In genomic region chr5:65672787-65673186, GRCh38 we compare ENCODE assay signal across 14 cellular contexts. TPM values are rescaled to one million over a fixed set of nuclear protein-coding genes. Genes with fewer than 3 reads are reported as not detected.
DNase-seq lines count a peak whose midpoint lies in the region; TF ChIP-seq lines count a peak whose summit lies in the region.
"Had no signal": no experiment of that assay in that cellular context is flagged by ENCODE, and none has a peak within 500 bp of the region (broad histone marks: within the 10 kb centered on the region; RNA-seq: fewer than 3 reads in every experiment).

No MANE protein-coding gene starts in this region.

- H3K36me3 Mint-ChIP-seq in activated T-helper 2 cell treated with anti-CD3 and anti-CD28 coated beads, Interferon-gamma antibody, Interleukin-2, Interleukin-4, amounts not matched to agents 10 μg/mL and 5 μg/mL and 100 μg/mL, durations not matched to agents 14 hours and 24 hours and 36 hours (ENCODE audit: low read depth), result peaks cover 15% of the 10 kb centered on the region

- no peak overlapping the region for H3K4me3 ChIP-seq in BJ (ENCODE audit: low read depth, low read length)
- H3K4me3 ChIP-seq: cardiac muscle cell, prostate gland, SJCRH30, tibial artery had no signal

- intact Hi-C loops in activated T-helper 2 cell treated with anti-CD3 and anti-CD28 coated beads, Interferon-gamma antibody, Interleukin-2, Interleukin-4, amounts not matched to agents 10 μg/mL and 5 μg/mL and 100 μg/mL, durations not matched to agents 14 hours and 24 hours and 36 hours (cut with micrococcal nuclease), result no loop called here

- CTCF ChIA-PET in BJ (lab: Yijun Ruan, JAX), result interaction anchor here (0.5 to 4.8 kb wide), 2 partner anchors 9 to 467 kb away, joined by 3 to 21 read pairs; no protein-coding TSS in a partner anchor

- H3K27me3 Mint-ChIP-seq in activated T-helper 2 cell treated with anti-CD3 and anti-CD28 coated beads, Interferon-gamma antibody, Interleukin-2, Interleukin-4, amounts not matched to agents 10 μg/mL and 5 μg/mL and 100 μg/mL, durations not matched to agents 14 hours and 24 hours and 36 hours (ENCODE audit: low read depth), result no peaks in the 10 kb centered on the region

- no peak overlapping the region for H3K27ac Mint-ChIP-seq in activated T-helper 2 cell treated with anti-CD3 and anti-CD28 coated beads, Interferon-gamma antibody, Interleukin-2, Interleukin-4, amounts not matched to agents 10 μg/mL and 5 μg/mL and 100 μg/mL, durations not matched to agents 14 hours and 24 hours and 36 hours

- no peak for TF ChIP-seq CTCF in BJ (IDR thresholded peaks at IDR 0.05; ENCODE audit: insufficient read depth, low read depth, low read length)

- H3K4me3 Mint-ChIP-seq in activated T-helper 2 cell treated with anti-CD3 and anti-CD28 coated beads, Interferon-gamma antibody, Interleukin-2, Interleukin-4, amounts not matched to agents 10 μg/mL and 5 μg/mL and 100 μg/mL, durations not matched to agents 14 hours and 24 hours and 36 hours (ENCODE audit: low read depth), result no peak overlapping the region

- H3K9me3 Mint-ChIP-seq in activated T-helper 2 cell treated with anti-CD3 and anti-CD28 coated beads, Interferon-gamma antibody, Interleukin-2, Interleukin-4, amounts not matched to agents 10 μg/mL and 5 μg/mL and 100 μg/mL, durations not matched to agents 14 hours and 24 hours and 36 hours, result no peaks in the 10 kb centered on the region

- H3K27me3 ChIP-seq in BJ (ENCODE audit: control insufficient read depth, insufficient read depth, low read length), result no peaks in the 10 kb centered on the region
- H3K27me3 ChIP-seq: cardiac muscle cell, SJCRH30, tibial artery had no signal

- POLR2A ChIA-PET in BJ (lab: Charles Lee), result interaction anchor here (0.6 kb wide), 1 partner anchor 492 kb away, joined by 3 read pairs; no protein-coding TSS in a partner anchor

- DNase-seq in BJ (ENCODE audit: low read depth) (peak; percentile 26), GM04504 (ENCODE audit: low read depth) (peak; percentile 34), amniotic epithelial cell (ENCODE audit: low read depth) (peak; percentile 82), lung microvascular endothelial cell (ENCODE audit: low read depth in 2 of 2) (peak; percentile 2 to 61), midbrain (lab: John Stamatoyannopoulos, UW) (no peak), globus pallidus (ENCODE audit: low spot score) (no peak), GOT3 (lab: John Stamatoyannopoulos, UW) (no peak)
- DNase-seq in activated T-helper 2 cell treated with anti-CD3 and anti-CD28 coated beads, Interferon-gamma antibody, Interleukin-2, Interleukin-4, amounts not matched to agents 10 μg/mL and 5 μg/mL and 100 μg/mL, durations not matched to agents 14 hours and 24 hours and 36 hours (ENCODE audit: low spot score), result no peak
- DNase-seq: activated naive CD4-positive, alpha-beta T cell treated with Interleukin-2 at 50 U/mL for 16 hours; hypothalamus; SJCRH30; tibial artery had no signal

- 0 out of 2 replicates have a peak, but pooled peaks cover 1% of the 10 kb centered on the region for H3K36me3 ChIP-seq in BJ (ENCODE audit: control insufficient read depth, insufficient read depth, low read length)
- H3K36me3 ChIP-seq: prostate gland had no signal

- no peaks in the 10 kb centered on the region for H3K4me1 Mint-ChIP-seq in activated T-helper 2 cell treated with anti-CD3 and anti-CD28 coated beads, Interferon-gamma antibody, Interleukin-2, Interleukin-4, amounts not matched to agents 10 μg/mL and 5 μg/mL and 100 μg/mL, durations not matched to agents 14 hours and 24 hours and 36 hours (ENCODE audit: low read depth)

RNA-seq across cellular contexts. Expression of gene SHLD3, which starts 48.0 kb away (rescaled TPM):
- 0.58 and 1.8 TPM in 2 replicates for polyA plus RNA-seq in BJ (2011; rRNA removed)
- polyA minus RNA-seq in BJ (2011; rRNA and poly(A)+ RNA removed), result 0.81 and 1.3 TPM in 2 replicates
- 2.6 and 3.6 TPM in 2 replicates for total RNA-seq in lung microvascular endothelial cell
- total RNA-seq in activated T-helper 2 cell treated with anti-CD3 and anti-CD28 coated beads, Interferon-gamma antibody, Interleukin-2, Interleukin-4, amounts not matched to agents 10 μg/mL and 5 μg/mL and 100 μg/mL, durations not matched to agents 14 hours and 24 hours and 36 hours, result 4.2 and 5.0 TPM in 2 replicates

RNA-seq across cellular contexts. Expression of gene TRAPPC13, which starts 48.0 kb away (rescaled TPM):
- polyA plus RNA-seq in BJ (2011; rRNA removed), result 9.8 and 17.7 TPM in 2 replicates
- polyA minus RNA-seq in BJ (2011; rRNA and poly(A)+ RNA removed), result 2.6 and 5.3 TPM in 2 replicates
- 20.3 and 25.2 TPM in 2 replicates for total RNA-seq in lung microvascular endothelial cell
- 17.0 and 22.4 TPM in 2 replicates for total RNA-seq in activated T-helper 2 cell treated with anti-CD3 and anti-CD28 coated beads, Interferon-gamma antibody, Interleukin-2, Interleukin-4, amounts not matched to agents 10 μg/mL and 5 μg/mL and 100 μg/mL, durations not matched to agents 14 hours and 24 hours and 36 hours

RNA-seq across cellular contexts. Expression of gene TRIM23, which starts 48.7 kb away (rescaled TPM):
- polyA plus RNA-seq in BJ (2011; rRNA removed), result 15.2 and 16.0 TPM in 2 replicates
- polyA minus RNA-seq in BJ (2011; rRNA and poly(A)+ RNA removed), result 12.3 and 14.3 TPM in 2 replicates
- 19.2 and 28.8 TPM in 2 replicates for total RNA-seq in lung microvascular endothelial cell
- total RNA-seq in activated T-helper 2 cell treated with anti-CD3 and anti-CD28 coated beads, Interferon-gamma antibody, Interleukin-2, Interleukin-4, amounts not matched to agents 10 μg/mL and 5 μg/mL and 100 μg/mL, durations not matched to agents 14 hours and 24 hours and 36 hours, result 5.2 and 5.3 TPM in 2 replicates

RNA-seq across cellular contexts. Expression of gene SGTB, which starts 49.1 kb away (rescaled TPM):
- 6.5 and 14.0 TPM in 2 replicates for polyA plus RNA-seq in BJ (2011; rRNA removed)
- 5.3 and 6.0 TPM in 2 replicates for polyA minus RNA-seq in BJ (2011; rRNA and poly(A)+ RNA removed)
- 9.3 and 9.4 TPM in 2 replicates for total RNA-seq in lung microvascular endothelial cell
- 7.6 TPM in 2 replicates for total RNA-seq in activated T-helper 2 cell treated with anti-CD3 and anti-CD28 coated beads, Interferon-gamma antibody, Interleukin-2, Interleukin-4, amounts not matched to agents 10 μg/mL and 5 μg/mL and 100 μg/mL, durations not matched to agents 14 hours and 24 hours and 36 hours

RNA-seq across cellular contexts. Expression of gene NLN, which starts 49.2 kb away (rescaled TPM):
- 15.4 and 20.2 TPM in 2 replicates for polyA plus RNA-seq in BJ (2011; rRNA removed)
- polyA minus RNA-seq in BJ (2011; rRNA and poly(A)+ RNA removed), result 17.6 and 20.4 TPM in 2 replicates
- total RNA-seq in lung microvascular endothelial cell, result 21.0 and 22.7 TPM in 2 replicates
- 22.5 and 22.8 TPM in 2 replicates for total RNA-seq in activated T-helper 2 cell treated with anti-CD3 and anti-CD28 coated beads, Interferon-gamma antibody, Interleukin-2, Interleukin-4, amounts not matched to agents 10 μg/mL and 5 μg/mL and 100 μg/mL, durations not matched to agents 14 hours and 24 hours and 36 hours

Comparison
In these comparisons a context has a peak if more than half of its experiments do, and no peak if none do; other contexts are left out.
1. DNase-seq: peak in BJ (single experiment), GM04504 (single experiment), amniotic epithelial cell (single experiment) and lung microvascular endothelial cell (2 of 2); none in midbrain (single experiment), globus pallidus (single experiment), activated T-helper 2 cell treated with anti-CD3 and anti-CD28 coated beads, Interferon-gamma antibody, Interleukin-2, Interleukin-4, amounts not matched to agents 10 μg/mL and 5 μg/mL and 100 μg/mL, durations not matched to agents 14 hours and 24 hours and 36 hours (single experiment) and GOT3 (single experiment).